Comparison of ENCODE assay signal across 22 cellular contexts in the genomic region with DNA sequence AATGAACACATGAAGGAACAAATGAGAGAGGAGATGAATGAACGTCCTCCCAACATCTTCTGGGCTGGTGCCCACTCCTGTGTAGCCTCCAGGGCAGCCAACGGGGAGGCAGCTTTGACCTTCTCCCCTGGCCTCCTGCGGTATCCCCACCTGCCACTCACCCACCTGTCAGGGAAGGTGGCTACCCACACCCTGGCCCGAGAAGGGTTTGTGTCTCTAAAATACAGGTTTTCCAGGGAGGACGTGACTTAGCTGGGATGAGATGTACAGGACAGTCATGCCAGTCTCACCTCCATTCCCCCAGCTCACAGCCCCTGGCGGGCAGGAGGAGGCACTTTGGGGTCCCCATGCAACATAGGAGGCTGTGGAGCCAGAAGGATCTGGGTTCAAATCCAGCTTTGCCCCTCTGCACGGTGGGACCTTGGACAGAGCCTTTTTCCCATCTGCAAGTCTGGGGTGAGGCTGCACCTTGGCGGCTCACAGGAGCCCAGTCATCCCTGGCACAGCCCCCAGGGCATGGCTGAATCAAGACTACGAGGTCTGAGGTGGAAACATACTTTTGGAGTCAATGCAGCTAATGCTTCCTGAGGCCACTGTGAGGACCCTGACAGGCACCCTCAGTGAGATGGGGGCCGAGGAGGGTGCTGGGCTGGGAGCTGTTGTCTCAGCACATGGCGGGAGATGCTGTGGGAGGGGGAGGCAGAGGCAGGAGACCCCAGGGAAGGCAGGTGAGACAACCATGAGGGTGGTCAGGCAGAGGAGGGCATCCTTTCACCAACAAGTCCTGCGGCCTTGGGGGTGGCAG. TPM values are rescaled to one million over a fixed set of nuclear protein-coding genes. Genes with fewer than 3 reads are reported as not detected.
A peak's percentile ranks its signal among the peaks of the same experiment; 100 is the strongest.
DNase-seq lines count a peak whose midpoint lies in the region; ATAC-seq and TF ChIP-seq lines count a peak whose summit lies in the region.
"Had no signal": no experiment of that assay in that cellular context is flagged by ENCODE, and none has a peak within 500 bp of the region (broad histone marks: within the 10 kb centered on the region; RNA-seq: fewer than 3 reads in every experiment).

No MANE protein-coding gene starts in this region.

- no peaks in the 10 kb centered on the region for H3F3A ChIP-seq in GM23338 (replicated peaks; ENCODE audit: low read depth)

- TF ChIP-seq CTCF in GM23338 (conservative IDR thresholded peaks at IDR 0.05; ENCODE audit: low read depth in 2 of 2) (no peak), colonic mucosa (IDR thresholded peaks at IDR 0.05) (no peak), mucosa of descending colon (IDR thresholded peaks at IDR 0.05) (no peak), stomach (IDR thresholded peaks at IDR 0.05) (no peak)

- H3K4me1 ChIP-seq in GM23338 (ENCODE audit: insufficient read depth) (no peaks in the 10 kb centered on the region), colonic mucosa (no peaks in the 10 kb centered on the region), mucosa of descending colon (ENCODE audit: low read depth) (peaks cover 6% of the 10 kb centered on the region), stomach (peaks cover 26 to 72% (median 45%) of the 10 kb centered on the region in 4 donors)

- 85 to 89% (median 87%) methylated on average over 12 of the region's 12 CpGs for WGBS in stomach, 5 donors

- H3K9me3 ChIP-seq in colonic mucosa (no peaks in the 10 kb centered on the region), mucosa of descending colon (no peaks in the 10 kb centered on the region), stomach (no peaks in the 10 kb centered on the region)

- H4K20me1 ChIP-seq in GM23338 (replicated peaks; ENCODE audit: insufficient read depth): no peaks in the 10 kb centered on the region

- H3K36me3 Mint-ChIP-seq in GM23338 (ENCODE audit: low read depth): no peaks in the 10 kb centered on the region
- H3K36me3 Mint-ChIP-seq: activated naive CD8-positive, alpha-beta T cell treated with anti-CD3 and anti-CD28 coated beads for 36 hours; immature natural killer cell had no signal

- H3K27me3 ChIP-seq in GM23338 (ENCODE audit: insufficient read depth) (no peaks in the 10 kb centered on the region), colonic mucosa (no peaks in the 10 kb centered on the region), stomach (no peaks in the 10 kb centered on the region)

- no peaks in the 10 kb centered on the region for H3K9me2 ChIP-seq in GM23338 (ENCODE audit: insufficient read depth)

- H2AFZ ChIP-seq in GM23338: no peak overlapping the region

- H3K27ac Mint-ChIP-seq in GM23338: no peak overlapping the region
- H3K27ac Mint-ChIP-seq: activated B cell treated with CpG ODN at 0.5 μM for 24 hours; activated CD8-positive, alpha-beta T cell treated with anti-CD3 and anti-CD28 coated beads, Interleukin-2, amount 10 ng/mL, durations not matched to agents 7 days and 5 days; activated naive CD8-positive, alpha-beta T cell treated with anti-CD3 and anti-CD28 coated beads for 36 hours; nephron progenitor cell had no signal

- no peak overlapping the region for H3K4me3 Mint-ChIP-seq in GM23338
- H3K4me3 Mint-ChIP-seq: activated CD8-positive, alpha-beta T cell treated with anti-CD3 and anti-CD28 coated beads, Interleukin-2, amount 10 ng/mL, durations not matched to agents 7 days and 5 days; activated naive CD8-positive, alpha-beta T cell treated with anti-CD3 and anti-CD28 coated beads for 36 hours; nephron progenitor cell had no signal

- no peaks in the 10 kb centered on the region for H3K36me3 ChIP-seq in GM23338 (ENCODE audit: insufficient read depth)
- H3K36me3 ChIP-seq in colonic mucosa: no peaks in the 10 kb centered on the region
- H3K36me3 ChIP-seq in mucosa of descending colon (ENCODE audit: low read depth): no peaks in the 10 kb centered on the region
- no peaks in the 10 kb centered on the region for H3K36me3 ChIP-seq in stomach

- TF ChIP-seq POLR2A in stomach (IDR thresholded peaks at IDR 0.05): no peak

- no peak overlapping the region for H3K27ac ChIP-seq in GM23338 (ENCODE audit: low read depth)
- peak overlapping the region; percentile 23 for H3K27ac ChIP-seq in colonic mucosa
- H3K27ac ChIP-seq in stomach: peak overlapping the region in 4 of 5 donors; percentile 52 to 82 (median 63)

- H3K27me3 Mint-ChIP-seq in GM23338 (ENCODE audit: insufficient read depth, low read depth, poor library complexity): peaks cover 9% of the 10 kb centered on the region

- H3K4me3 ChIP-seq in GM23338 (no peak overlapping the region), colonic mucosa (no peak overlapping the region), mucosa of descending colon (no peak overlapping the region), stomach (no peak overlapping the region)
- H3K4me3 ChIP-seq: GM12878 had no signal

- DNase-seq in GM23338 (ENCODE audit: low spot score) (no peak), colonic mucosa (no peak), mucosa of descending colon (peak in 2 of 3 donors; percentile 1 to 21), stomach (no peak), COR-L47 (lab: John Stamatoyannopoulos, UW) (no peak), AG08395 (ENCODE audit: low spot score) (no peak), SHP77 (lab: John Stamatoyannopoulos, UW) (no peak)
- DNase-seq: activated CD8-positive, alpha-beta T cell treated with anti-CD3 and anti-CD28 coated beads, Interleukin-2, amount 10 ng/mL, durations not matched to agents 7 days and 5 days; activated naive CD8-positive, alpha-beta T cell treated with anti-CD3 and anti-CD28 coated beads for 36 hours; activated T-cell treated with anti-CD3 and anti-CD28 coated beads, Interleukin-2, amount 50 U/mL, for 48 hours; glutamatergic neuron; immature natural killer cell; NCI-H146; NCI-H2171 treated with DMSO at 0.1 percent for 48 hours; NCI-H774; nephron progenitor cell; OCI-M1 had no signal

- ATAC-seq in GM23338 (no peak), mucosa of descending colon (no peak), GM19395 (IDR thresholded peaks at IDR 0.05; ENCODE audit: unreplicated experiment) (no peak)
- ATAC-seq: activated CD8-positive, alpha-beta T cell treated with anti-CD3 and anti-CD28 coated beads, Interleukin-2, amount 10 ng/mL, durations not matched to agents 7 days and 5 days; esophagus mucosa had no signal

- no peak overlapping the region for H3K9ac ChIP-seq in colonic mucosa (ENCODE audit: low read depth in 2 of 2, low read length in 2 of 2)

- no peak overlapping the region for H3K4me2 ChIP-seq in GM23338

- peaks cover 19% of the 10 kb centered on the region for H3K4me1 Mint-ChIP-seq in GM23338
- H3K4me1 Mint-ChIP-seq: activated naive CD8-positive, alpha-beta T cell treated with anti-CD3 and anti-CD28 coated beads for 36 hours had no signal

- intact Hi-C loops in colonic mucosa (cut with DNase I) (no loop called here), mucosa of descending colon (cut with DNase I, micrococcal nuclease) (no loop called here), stomach (cut with DNase I; ENCODE audit: low total_unique reads) (no loop called here)

- H3K79me2 ChIP-seq in GM23338 (replicated peaks; ENCODE audit: insufficient read depth): no peaks in the 10 kb centered on the region

- no peak for TF ChIP-seq EP300 in stomach (IDR thresholded peaks at IDR 0.05)

- no peaks in the 10 kb centered on the region; the same call in 2 of the 3 replicates for H3K9me3 Mint-ChIP-seq in GM23338
- H3K9me3 Mint-ChIP-seq: activated B cell treated with CpG ODN at 0.5 μM for 24 hours; activated naive CD8-positive, alpha-beta T cell treated with anti-CD3 and anti-CD28 coated beads for 36 hours; immature natural killer cell; nephron progenitor cell; T-helper 2 cell treated with Interferon-gamma antibody and Interleukin-4, amounts not matched to agents 5 μg/mL and 100 μg/mL, for 36 hours had no signal

TF ChIP-seq in GM23338, 12 proteins besides CTCF, POLR2A, EP300 and RAD21:
- TF ChIP-seq NANOG (IDR thresholded peaks at IDR 0.05; ENCODE audit: borderline replicate concordance) (no peak), EZH2 (IDR thresholded peaks at IDR 0.05; ENCODE audit: low read depth, unreplicated experiment) (no peak)
- TF ChIP-seq, protein P1, sequence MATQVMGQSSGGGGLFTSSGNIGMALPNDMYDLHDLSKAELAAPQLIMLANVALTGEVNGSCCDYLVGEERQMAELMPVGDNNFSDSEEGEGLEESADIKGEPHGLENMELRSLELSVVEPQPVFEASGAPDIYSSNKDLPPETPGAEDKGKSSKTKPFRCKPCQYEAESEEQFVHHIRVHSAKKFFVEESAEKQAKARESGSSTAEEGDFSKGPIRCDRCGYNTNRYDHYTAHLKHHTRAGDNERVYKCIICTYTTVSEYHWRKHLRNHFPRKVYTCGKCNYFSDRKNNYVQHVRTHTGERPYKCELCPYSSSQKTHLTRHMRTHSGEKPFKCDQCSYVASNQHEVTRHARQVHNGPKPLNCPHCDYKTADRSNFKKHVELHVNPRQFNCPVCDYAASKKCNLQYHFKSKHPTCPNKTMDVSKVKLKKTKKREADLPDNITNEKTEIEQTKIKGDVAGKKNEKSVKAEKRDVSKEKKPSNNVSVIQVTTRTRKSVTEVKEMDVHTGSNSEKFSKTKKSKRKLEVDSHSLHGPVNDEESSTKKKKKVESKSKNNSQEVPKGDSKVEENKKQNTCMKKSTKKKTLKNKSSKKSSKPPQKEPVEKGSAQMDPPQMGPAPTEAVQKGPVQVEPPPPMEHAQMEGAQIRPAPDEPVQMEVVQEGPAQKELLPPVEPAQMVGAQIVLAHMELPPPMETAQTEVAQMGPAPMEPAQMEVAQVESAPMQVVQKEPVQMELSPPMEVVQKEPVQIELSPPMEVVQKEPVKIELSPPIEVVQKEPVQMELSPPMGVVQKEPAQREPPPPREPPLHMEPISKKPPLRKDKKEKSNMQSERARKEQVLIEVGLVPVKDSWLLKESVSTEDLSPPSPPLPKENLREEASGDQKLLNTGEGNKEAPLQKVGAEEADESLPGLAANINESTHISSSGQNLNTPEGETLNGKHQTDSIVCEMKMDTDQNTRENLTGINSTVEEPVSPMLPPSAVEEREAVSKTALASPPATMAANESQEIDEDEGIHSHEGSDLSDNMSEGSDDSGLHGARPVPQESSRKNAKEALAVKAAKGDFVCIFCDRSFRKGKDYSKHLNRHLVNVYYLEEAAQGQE (IDR thresholded peaks at IDR 0.05; ENCODE audit: unreplicated experiment): peak; percentile 12
TF ChIP-seq in GM23338: peak in this region for 1.

RNA-seq across cellular contexts. Expression of a gene that starts 11.1 kb away (rescaled TPM):
- 30.7 and 60.4 TPM in 2 replicates for total RNA-seq in GM23338 (2014; rRNA removed; shearing (Covaris generic))
- 13.3 and 14.7 TPM in 2 replicates for polyA plus RNA-seq in GM23338 (2016; fragmentation: Nextera tagmentation; extraction: Ambion mirVana)
- 10 to 100 TPM; 25.6 to 26.7 TPM for total RNA-seq in colonic mucosa
- total RNA-seq in mucosa of descending colon: 10 to 100 TPM; 26.8 to 57.1 (median 48.1) TPM
- total RNA-seq in stomach: 100 to 1,000 TPM in 2 of 5 donors, 10 to 100 TPM in 3; 53.1 to 251 (median 65.2) TPM
- 10 to 100 TPM; 22.6 to 44.7 (median 32.0) TPM for polyA plus RNA-seq in stomach

Comparison
In these comparisons a context has a peak if more than half of its experiments do, and no peak if none do; other contexts are left out.
1. DNase-seq: peak in mucosa of descending colon (2 of 3); none in GM23338 (single experiment), colonic mucosa (single experiment), stomach (single experiment), COR-L47 (single experiment), AG08395 (single experiment) and SHP77 (0 of 2).